In genomic region chr7:123208793-123209192, GRCh38 we compare ENCODE assay signal across 10 cellular contexts. TPM values are rescaled to one million over a fixed set of nuclear protein-coding genes. Genes with fewer than 3 reads are reported as not detected.
DNase-seq lines count a peak whose midpoint lies in the region; ATAC-seq and TF ChIP-seq lines count a peak whose summit lies in the region.
"Had no signal": no experiment of that assay in that cellular context is flagged by ENCODE, and none has a peak within 500 bp of the region (broad histone marks: within the 10 kb centered on the region; RNA-seq: fewer than 3 reads in every experiment).

No MANE protein-coding gene starts in this region.

- peak; percentile 33 for TF ChIP-seq CTCF in GM12873 (IDR thresholded peaks at IDR 0.05; ENCODE audit: insufficient read depth, low read depth, low read length, missing control alignments)
- peak; percentile 76 for TF ChIP-seq CTCF in MM.1S (IDR thresholded peaks at IDR 0.05; ENCODE audit: low read length)
- TF ChIP-seq CTCF in choroid plexus epithelial cell (conservative IDR thresholded peaks at IDR 0.05; ENCODE audit: low read depth, low read length) = peak; percentile 83
- peak; percentile 21 for TF ChIP-seq CTCF in parathyroid adenoma (IDR thresholded peaks at IDR 0.05)

- no peaks in the 10 kb centered on the region for H4K20me1 ChIP-seq in MM.1S (ENCODE audit: insufficient read depth, low read length)

- H3K27me3 ChIP-seq in MM.1S (replicated peaks; ENCODE audit: insufficient read depth, low read length) (no peaks in the 10 kb centered on the region), parathyroid adenoma (ENCODE audit: control insufficient read depth, insufficient read depth, low read length) (no peaks in the 10 kb centered on the region)

- no peaks in the 10 kb centered on the region for H3K9me2 ChIP-seq in MM.1S (replicated peaks; ENCODE audit: insufficient read depth, low read length)

- H3K36me3 ChIP-seq in MM.1S (replicated peaks; ENCODE audit: insufficient read depth, low read length) (no peaks in the 10 kb centered on the region), parathyroid adenoma (ENCODE audit: control insufficient read depth, insufficient read depth, low read length) (no peaks in the 10 kb centered on the region)

- no peak overlapping the region for H3K27ac ChIP-seq in MM.1S (ENCODE audit: low read length)
- no peak overlapping the region for H3K27ac ChIP-seq in parathyroid adenoma

- H3K4me3 ChIP-seq in MM.1S (ENCODE audit: low read length) = no peak overlapping the region
- H3K4me3 ChIP-seq in choroid plexus epithelial cell (ENCODE audit: low read depth, low read length) = no peak overlapping the region
- no peak overlapping the region for H3K4me3 ChIP-seq in parathyroid adenoma (ENCODE audit: low read depth, low read length)

- H3K9ac ChIP-seq in MM.1S (ENCODE audit: low read length) = no peak overlapping the region
- H3K9ac ChIP-seq in parathyroid adenoma = no peak overlapping the region

- ATAC-seq in HG03354 (IDR thresholded peaks at IDR 0.05; ENCODE audit: poor library complexity, severe bottlenecking, unreplicated experiment) (no peak), sciatic nerve (no peak), HG03565 (IDR thresholded peaks at IDR 0.05; ENCODE audit: unreplicated experiment) (no peak)

- H2AFZ ChIP-seq in MM.1S (ENCODE audit: low read length) (peak overlapping the region; percentile 2; the same call in 1 of the 2 replicates), parathyroid adenoma (peak overlapping the region; percentile 26)

- H3K79me2 ChIP-seq in MM.1S (ENCODE audit: low read length) = no peaks in the 10 kb centered on the region
- H3K79me2 ChIP-seq in parathyroid adenoma = no peaks in the 10 kb centered on the region

- DNase-seq in MM.1S (peak; percentile 30), choroid plexus epithelial cell (ENCODE audit: low read depth) (peak; percentile 73), sciatic nerve (ENCODE audit: low spot score) (no peak)
- DNase-seq: central memory CD4-positive, alpha-beta T cell had no signal

- intact Hi-C loops in sciatic nerve (cut with DNase I) = no loop called here

- no peak overlapping the region for H3K4me2 ChIP-seq in MM.1S (ENCODE audit: low read depth, low read length)
- H3K4me2 ChIP-seq in parathyroid adenoma (ENCODE audit: low read length) = no peak overlapping the region

- no peaks in the 10 kb centered on the region for H3F3A ChIP-seq in MM.1S (ENCODE audit: insufficient read depth, low read length)

- H3K9me3 ChIP-seq in MM.1S (replicated peaks; ENCODE audit: insufficient read depth, low read length) (no peaks in the 10 kb centered on the region), parathyroid adenoma (ENCODE audit: control insufficient read depth, low read length) (no peaks in the 10 kb centered on the region)

- H3K4me1 ChIP-seq in MM.1S (ENCODE audit: low read length) (no peaks in the 10 kb centered on the region), parathyroid adenoma (no peaks in the 10 kb centered on the region)

RNA-seq across cellular contexts. Expression of gene SLC13A1, which starts 9.0 kb away (rescaled TPM):
- total RNA-seq in sciatic nerve = not detected
- total RNA-seq: RPMI7951, skeletal muscle tissue had no signal

Comparison
In these comparisons a context has a peak if more than half of its experiments do, and no peak if none do; other contexts are left out.
1. CTCF ChIP-seq: peak in every context shown above with its lines; median percentile 83 in choroid plexus epithelial cell; 76 in MM.1S; 33 in GM12873; 21 in parathyroid adenoma.